ENCODE assay signal across 2 cellular contexts in genomic region chr5:166926806-166927475, GRCh38. TPM values are rescaled to one million over a fixed set of nuclear protein-coding genes. Genes with fewer than 3 reads are reported as not detected.
"Had no signal": no experiment of that assay in that cellular context is flagged by ENCODE, and none has a peak within 500 bp of the region (broad histone marks: within the 10 kb centered on the region; RNA-seq: fewer than 3 reads in every experiment).

No MANE protein-coding gene starts in this region.

RNA-seq across cellular contexts. Expression of gene TENM2, which starts 51.9 kb away (rescaled TPM):
- total RNA-seq: naive thymus-derived CD4-positive, alpha-beta T cell; natural killer cell had no signal
- polyA plus RNA-seq: naive thymus-derived CD4-positive, alpha-beta T cell had no signal
